Comparison of ENCODE assay signal across 2 cellular contexts in genomic region chr6:45667766-45668165, GRCh38.
TF ChIP-seq lines count a peak whose summit lies in the region.

No MANE protein-coding gene starts in this region.

TF ChIP-seq in IMR-90, 13 proteins besides CTCF, POLR2A, EP300 and RAD21 (continued from another document):
- TF ChIP-seq USF2 (IDR thresholded peaks at IDR 0.05; ENCODE audit: low read depth, low read length) (no peak), BHLHE40 (IDR thresholded peaks at IDR 0.05; ENCODE audit: low read depth, low read length) (no peak), MXI1 (IDR thresholded peaks at IDR 0.05; ENCODE audit: borderline replicate concordance, low read depth, low read length) (no peak), MAZ (IDR thresholded peaks at IDR 0.05; ENCODE audit: borderline replicate concordance, low read depth, low read length) (no peak), SMC3 (IDR thresholded peaks at IDR 0.05; ENCODE audit: low read depth, low read length) (no peak), RFX5 (IDR thresholded peaks at IDR 0.05; ENCODE audit: low read depth, low read length) (no peak), NFE2L2 (IDR thresholded peaks at IDR 0.05; ENCODE audit: low read depth, low read length) (no peak), CHD1 (IDR thresholded peaks at IDR 0.05; ENCODE audit: low read depth, low read length) (no peak), RCOR1 (IDR thresholded peaks at IDR 0.05; ENCODE audit: insufficient replicate concordance, low read length) (no peak), MAFK (IDR thresholded peaks at IDR 0.05; ENCODE audit: low read depth, low read length) (no peak)

TF ChIP-seq in neural cell, 6 proteins besides CTCF, POLR2A, EP300 and RAD21 (continued from another document):
- TF ChIP-seq REST (IDR thresholded peaks at IDR 0.05; ENCODE audit: borderline replicate concordance) (no peak), TAF1 (IDR thresholded peaks at IDR 0.05; ENCODE audit: low read depth) (no peak), POLR2AphosphoS5 (IDR thresholded peaks at IDR 0.05) (no peak)
TF ChIP-seq in neural cell: peak in this region for 0.
